In the genomic region with DNA sequence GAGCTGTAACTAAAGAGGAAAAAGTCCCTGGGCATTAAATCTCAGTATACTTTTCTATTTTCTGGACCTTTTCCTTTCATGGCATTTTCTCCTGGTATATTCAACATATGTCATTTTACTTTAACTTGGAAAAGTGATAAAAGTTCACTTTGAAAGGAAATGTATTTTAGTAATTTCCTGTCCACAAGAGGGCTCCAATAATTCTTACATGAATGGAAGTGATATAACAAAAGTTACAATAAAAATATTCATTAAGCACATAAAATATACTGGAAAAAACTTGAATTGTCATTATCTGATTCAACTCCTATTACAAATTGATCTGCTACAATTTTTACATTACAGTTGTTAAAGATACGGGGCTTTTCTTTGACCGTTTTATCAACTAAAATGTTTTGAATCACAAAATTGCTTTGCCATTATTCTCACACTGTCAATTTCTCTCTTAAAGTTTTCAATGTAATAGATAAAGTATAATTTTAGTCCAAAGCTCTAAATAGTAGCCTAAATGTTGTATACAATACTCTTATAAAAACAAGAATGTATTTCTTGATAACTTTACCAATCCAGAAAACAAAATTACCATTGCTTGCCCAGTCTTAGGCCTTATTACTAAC, we compare ENCODE assay signal across 2 cellular contexts.
A peak's percentile ranks its signal among the peaks of the same experiment; 100 is the strongest.
TF ChIP-seq lines count a peak whose summit lies in the region.

No MANE protein-coding gene starts in this region.

TF ChIP-seq in A549, 52 proteins besides CTCF, POLR2A, EP300 and RAD21:
- TF ChIP-seq POLR2AphosphoS2 (conservative IDR thresholded peaks at IDR 0.05; ENCODE audit: low read length) = no peak
- TF ChIP-seq, protein P1, sequence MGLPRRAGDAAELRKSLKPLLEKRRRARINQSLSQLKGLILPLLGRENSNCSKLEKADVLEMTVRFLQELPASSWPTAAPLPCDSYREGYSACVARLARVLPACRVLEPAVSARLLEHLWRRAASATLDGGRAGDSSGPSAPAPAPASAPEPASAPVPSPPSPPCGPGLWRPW (IDR thresholded peaks at IDR 0.05) = no peak
- no peak for TF ChIP-seq ZNF302 (CRISPR knock-in tag; IDR thresholded peaks at IDR 0.05)
- no peak for TF ChIP-seq MAZ (IDR thresholded peaks at IDR 0.05; ENCODE audit: borderline replicate concordance, low read depth, low read length)
- TF ChIP-seq TFCP2L1 (CRISPR knock-in tag; IDR thresholded peaks at IDR 0.05) = no peak
- TF ChIP-seq, protein P2, sequence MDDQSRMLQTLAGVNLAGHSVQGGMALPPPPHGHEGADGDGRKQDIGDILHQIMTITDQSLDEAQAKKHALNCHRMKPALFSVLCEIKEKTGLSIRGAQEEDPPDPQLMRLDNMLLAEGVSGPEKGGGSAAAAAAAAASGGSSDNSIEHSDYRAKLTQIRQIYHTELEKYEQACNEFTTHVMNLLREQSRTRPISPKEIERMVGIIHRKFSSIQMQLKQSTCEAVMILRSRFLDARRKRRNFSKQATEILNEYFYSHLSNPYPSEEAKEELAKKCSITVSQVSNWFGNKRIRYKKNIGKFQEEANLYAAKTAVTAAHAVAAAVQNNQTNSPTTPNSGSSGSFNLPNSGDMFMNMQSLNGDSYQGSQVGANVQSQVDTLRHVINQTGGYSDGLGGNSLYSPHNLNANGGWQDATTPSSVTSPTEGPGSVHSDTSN (IDR thresholded peaks at IDR 0.05) = no peak
- no peak for TF ChIP-seq KDM5A (IDR thresholded peaks at IDR 0.05)
- peak; percentile 65 for TF ChIP-seq SMC3 (IDR thresholded peaks at IDR 0.05)
TF ChIP-seq in A549: peak in this region for 1.

TF ChIP-seq in GM12878, 131 proteins besides CTCF, POLR2A, EP300 and RAD21:
- TF ChIP-seq SMC3 (IDR thresholded peaks at IDR 0.05; ENCODE audit: borderline replicate concordance, low read length) = peak; percentile 14; the same call in 1 of the 2 replicates
- TF ChIP-seq SUZ12 (IDR thresholded peaks at IDR 0.05; ENCODE audit: unreplicated experiment) = no peak
TF ChIP-seq in GM12878: peak in this region for 1.
